In the genomic region with DNA sequence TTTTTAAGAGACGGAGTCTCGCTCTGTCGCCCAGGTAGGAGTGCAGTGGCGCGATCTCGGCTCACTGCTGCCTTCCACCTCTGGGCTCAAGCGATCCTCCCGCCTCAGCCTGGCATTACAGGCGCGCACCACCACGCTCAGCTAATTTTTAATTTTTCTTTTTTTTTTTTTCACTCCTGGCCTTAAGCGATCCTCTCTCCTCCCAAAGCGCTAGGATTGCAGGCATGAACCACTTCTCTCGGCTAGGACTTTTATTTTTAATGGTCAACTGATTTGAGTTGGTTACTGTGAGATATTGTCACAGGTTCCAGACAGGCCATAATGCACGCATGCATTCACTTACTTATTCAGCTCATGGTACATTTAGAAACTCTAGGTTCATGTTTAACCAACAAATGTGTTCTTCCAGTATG, we compare ENCODE assay signal across 1 cellular context.
TF ChIP-seq lines count a peak whose summit lies in the region.

No MANE protein-coding gene starts in this region.

TF ChIP-seq in K562, 482 proteins besides CTCF, POLR2A, EP300 and RAD21 (continued from another document):
- TF ChIP-seq, protein P1, sequence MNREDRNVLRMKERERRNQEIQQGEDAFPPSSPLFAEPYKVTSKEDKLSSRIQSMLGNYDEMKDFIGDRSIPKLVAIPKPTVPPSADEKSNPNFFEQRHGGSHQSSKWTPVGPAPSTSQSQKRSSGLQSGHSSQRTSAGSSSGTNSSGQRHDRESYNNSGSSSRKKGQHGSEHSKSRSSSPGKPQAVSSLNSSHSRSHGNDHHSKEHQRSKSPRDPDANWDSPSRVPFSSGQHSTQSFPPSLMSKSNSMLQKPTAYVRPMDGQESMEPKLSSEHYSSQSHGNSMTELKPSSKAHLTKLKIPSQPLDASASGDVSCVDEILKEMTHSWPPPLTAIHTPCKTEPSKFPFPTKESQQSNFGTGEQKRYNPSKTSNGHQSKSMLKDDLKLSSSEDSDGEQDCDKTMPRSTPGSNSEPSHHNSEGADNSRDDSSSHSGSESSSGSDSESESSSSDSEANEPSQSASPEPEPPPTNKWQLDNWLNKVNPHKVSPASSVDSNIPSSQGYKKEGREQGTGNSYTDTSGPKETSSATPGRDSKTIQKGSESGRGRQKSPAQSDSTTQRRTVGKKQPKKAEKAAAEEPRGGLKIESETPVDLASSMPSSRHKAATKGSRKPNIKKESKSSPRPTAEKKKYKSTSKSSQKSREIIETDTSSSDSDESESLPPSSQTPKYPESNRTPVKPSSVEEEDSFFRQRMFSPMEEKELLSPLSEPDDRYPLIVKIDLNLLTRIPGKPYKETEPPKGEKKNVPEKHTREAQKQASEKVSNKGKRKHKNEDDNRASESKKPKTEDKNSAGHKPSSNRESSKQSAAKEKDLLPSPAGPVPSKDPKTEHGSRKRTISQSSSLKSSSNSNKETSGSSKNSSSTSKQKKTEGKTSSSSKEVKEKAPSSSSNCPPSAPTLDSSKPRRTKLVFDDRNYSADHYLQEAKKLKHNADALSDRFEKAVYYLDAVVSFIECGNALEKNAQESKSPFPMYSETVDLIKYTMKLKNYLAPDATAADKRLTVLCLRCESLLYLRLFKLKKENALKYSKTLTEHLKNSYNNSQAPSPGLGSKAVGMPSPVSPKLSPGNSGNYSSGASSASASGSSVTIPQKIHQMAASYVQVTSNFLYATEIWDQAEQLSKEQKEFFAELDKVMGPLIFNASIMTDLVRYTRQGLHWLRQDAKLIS (CRISPR knock-in tag; IDR thresholded peaks at IDR 0.05), result no peak
- TF ChIP-seq PCBP2 (IDR thresholded peaks at IDR 0.05; ENCODE audit: low read depth, low read length, poor library complexity, severe bottlenecking) (no peak), ZNF695 (CRISPR knock-in tag; IDR thresholded peaks at IDR 0.05) (no peak), TAF1 (IDR thresholded peaks at IDR 0.05; ENCODE audit: control insufficient read depth, extremely low read depth, insufficient read depth, low read length, severe bottlenecking) (no peak), SP2 (IDR thresholded peaks at IDR 0.05; ENCODE audit: extremely low read depth, low read depth, low read length, poor library complexity, severe bottlenecking) (no peak), ZBTB5 (IDR thresholded peaks at IDR 0.05) (no peak), GATAD2B (IDR thresholded peaks at IDR 0.05; ENCODE audit: borderline replicate concordance) (no peak), EZH2 (IDR thresholded peaks at IDR 0.05; ENCODE audit: borderline replicate concordance, low read depth, low read length) (no peak), ZNF146 (CRISPR knock-in tag; IDR thresholded peaks at IDR 0.05; ENCODE audit: unreplicated experiment) (no peak), ZNF696 (CRISPR knock-in tag; conservative IDR thresholded peaks at IDR 0.05) (no peak), ZNF3 (CRISPR knock-in tag; IDR thresholded peaks at IDR 0.05) (no peak), RBM22 (IDR thresholded peaks at IDR 0.05; ENCODE audit: low read depth, low read length, poor library complexity, severe bottlenecking) (no peak), POLR2B (IDR thresholded peaks at IDR 0.05; ENCODE audit: low read depth, partially characterized antibody) (no peak), SMARCC2 (IDR thresholded peaks at IDR 0.05; ENCODE audit: low read depth) (0 out of 2 replicates have a peak, but pooled peaks have one; percentile 29), TEAD1 (CRISPR knock-in tag; IDR thresholded peaks at IDR 0.05) (no peak)
- TF ChIP-seq, protein P2, sequence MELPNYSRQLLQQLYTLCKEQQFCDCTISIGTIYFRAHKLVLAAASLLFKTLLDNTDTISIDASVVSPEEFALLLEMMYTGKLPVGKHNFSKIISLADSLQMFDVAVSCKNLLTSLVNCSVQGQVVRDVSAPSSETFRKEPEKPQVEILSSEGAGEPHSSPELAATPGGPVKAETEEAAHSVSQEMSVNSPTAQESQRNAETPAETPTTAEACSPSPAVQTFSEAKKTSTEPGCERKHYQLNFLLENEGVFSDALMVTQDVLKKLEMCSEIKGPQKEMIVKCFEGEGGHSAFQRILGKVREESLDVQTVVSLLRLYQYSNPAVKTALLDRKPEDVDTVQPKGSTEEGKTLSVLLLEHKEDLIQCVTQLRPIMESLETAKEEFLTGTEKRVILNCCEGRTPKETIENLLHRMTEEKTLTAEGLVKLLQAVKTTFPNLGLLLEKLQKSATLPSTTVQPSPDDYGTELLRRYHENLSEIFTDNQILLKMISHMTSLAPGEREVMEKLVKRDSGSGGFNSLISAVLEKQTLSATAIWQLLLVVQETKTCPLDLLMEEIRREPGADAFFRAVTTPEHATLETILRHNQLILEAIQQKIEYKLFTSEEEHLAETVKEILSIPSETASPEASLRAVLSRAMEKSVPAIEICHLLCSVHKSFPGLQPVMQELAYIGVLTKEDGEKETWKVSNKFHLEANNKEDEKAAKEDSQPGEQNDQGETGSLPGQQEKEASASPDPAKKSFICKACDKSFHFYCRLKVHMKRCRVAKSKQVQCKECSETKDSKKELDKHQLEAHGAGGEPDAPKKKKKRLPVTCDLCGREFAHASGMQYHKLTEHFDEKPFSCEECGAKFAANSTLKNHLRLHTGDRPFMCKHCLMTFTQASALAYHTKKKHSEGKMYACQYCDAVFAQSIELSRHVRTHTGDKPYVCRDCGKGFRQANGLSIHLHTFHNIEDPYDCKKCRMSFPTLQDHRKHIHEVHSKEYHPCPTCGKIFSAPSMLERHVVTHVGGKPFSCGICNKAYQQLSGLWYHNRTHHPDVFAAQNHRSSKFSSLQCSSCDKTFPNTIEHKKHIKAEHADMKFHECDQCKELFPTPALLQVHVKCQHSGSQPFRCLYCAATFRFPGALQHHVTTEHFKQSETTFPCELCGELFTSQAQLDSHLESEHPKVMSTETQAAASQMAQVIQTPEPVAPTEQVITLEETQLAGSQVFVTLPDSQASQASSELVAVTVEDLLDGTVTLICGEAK (IDR thresholded peaks at IDR 0.05), result no peak
- TF ChIP-seq, protein P2 (CRISPR knock-in tag; IDR thresholded peaks at IDR 0.05), result no peak
